ENCODE assay signal across 10 cellular contexts in the genomic region with DNA sequence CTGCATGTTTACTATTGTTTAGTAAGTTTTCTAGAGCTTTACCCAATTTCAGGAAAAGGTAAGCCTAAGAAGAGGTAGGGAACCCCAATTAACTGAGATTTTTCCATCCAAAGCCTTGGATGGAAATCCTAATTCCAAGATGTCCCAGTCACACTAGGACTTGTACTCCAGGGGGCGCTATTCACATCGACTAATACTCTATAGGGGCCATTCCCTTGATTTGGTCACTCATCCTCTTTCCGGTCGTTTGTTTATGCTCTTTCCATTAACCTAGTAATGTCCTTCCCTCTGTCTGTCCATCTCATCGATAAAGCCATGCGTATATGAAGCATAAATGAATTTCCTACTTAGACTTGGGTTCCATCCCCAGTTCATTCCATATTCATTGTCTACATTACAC.
DNase-seq lines count a peak whose midpoint lies in the region; ATAC-seq, FAIRE-seq and TF ChIP-seq lines count a peak whose summit lies in the region.
"Had no signal": no experiment of that assay in that cellular context is flagged by ENCODE, and none has a peak within 500 bp of the region (broad histone marks: within the 10 kb centered on the region; RNA-seq: fewer than 3 reads in every experiment).

No MANE protein-coding gene starts in this region.

- H3K9ac ChIP-seq in K562 (ENCODE audit: insufficient read depth in 1 of 2, low read depth in 2 of 2, low read length in 2 of 2): no peak overlapping the region

- no peaks in the 10 kb centered on the region for H3K9me1 ChIP-seq in K562 (ENCODE audit: control insufficient read depth, insufficient read depth, low read length)

- TF ChIP-seq CTCF in GM12864 (IDR thresholded peaks at IDR 0.05; ENCODE audit: low read depth, low read length, missing control alignments) (peak; percentile 39), K562 (IDR thresholded peaks at IDR 0.05 in 2 of 3, conservative IDR thresholded peaks at IDR 0.05 in 1 of 3; ENCODE audit: insufficient read depth in 2 of 3, low read depth in 1 of 3, low read length in 3 of 3) (peak; percentile 66 to 83 (median 77)), neural crest cell (conservative IDR thresholded peaks at IDR 0.05) (peak; percentile 53), stomach (IDR thresholded peaks at IDR 0.05) (no peak)

- POLR2A ChIA-PET in K562 (lab: Yijun Ruan, JAX): no interaction called here

- no peak overlapping the region for H3K27ac Mint-ChIP-seq in neural crest cell (ENCODE audit: unreplicated experiment)

- H3K4me3 ChIP-seq in GM12864 (ENCODE audit: low read depth, low read length): no peak overlapping the region
- no peak overlapping the region for H3K4me3 ChIP-seq in K562
- H3K4me3 ChIP-seq in stomach: no peak overlapping the region

- TF ChIP-seq RAD21 in K562 (CRISPR knock-in tag; conservative IDR thresholded peaks at IDR 0.05 in 1 of 2, IDR thresholded peaks at IDR 0.05 in 1 of 2): peak; percentile 65 to 83

- TF ChIP-seq EP300 in K562 (IDR thresholded peaks at IDR 0.05; ENCODE audit: low read length) (no peak), stomach (IDR thresholded peaks at IDR 0.05) (no peak)

- FAIRE-seq in K562 (lab: Jason Lieb, UNC): peak; percentile 70

- BruUV-seq in K562 (replicated peaks; lab: Mats Ljungman, UMichigan): no TSS peak

- no peaks in the 10 kb centered on the region for H3K79me2 ChIP-seq in K562 (ENCODE audit: control insufficient read depth, insufficient read depth, low read length)

- in situ Hi-C loops in KBM-7 (cut with MboI; ENCODE audit: low pct_unique_long_range_greater_than_20kb, low sequenced_read_pairs): no loop called here
- in situ Hi-C loops in K562 (cut with MboI): no loop called here

- CTCF ChIA-PET in K562 (lab: Yijun Ruan, JAX; ENCODE audit: low intra/inter-chr PET ratio): interaction anchor here (0.7 kb wide), 1 partner anchor 421 kb away, joined by 5 read pairs; no protein-coding TSS in a partner anchor

- no peak overlapping the region for H3K4me2 ChIP-seq in K562 (ENCODE audit: insufficient read depth, low read length)

- H3K27ac ChIP-seq in K562 (ENCODE audit: extremely low read depth, low read depth, low read length) (no peak overlapping the region), stomach (no peak overlapping the region)

- H3K27me3 Mint-ChIP-seq in neural crest cell (ENCODE audit: low read depth): no peaks in the 10 kb centered on the region
- H3K27me3 Mint-ChIP-seq: central memory CD8-positive, alpha-beta T cell had no signal

- 33% methylated on average over 6 of the region's 6 CpGs for WGBS in K562 (ENCODE audit: insufficient coverage, low coverage, missing lambda C conversion rate)
- 81 to 86% (median 83%) methylated on average over 6 of the region's 6 CpGs for WGBS in stomach, 5 donors

- H3K9me3 ChIP-seq in K562 (replicated peaks; ENCODE audit: control insufficient read depth, insufficient read depth, low read depth, low read length) (no peaks in the 10 kb centered on the region), stomach (no peaks in the 10 kb centered on the region)

- H3K4me1 Mint-ChIP-seq in neural crest cell: no peaks in the 10 kb centered on the region

- peaks cover 7% of the 10 kb centered on the region for H3K9me3 Mint-ChIP-seq in neural crest cell
- H3K9me3 Mint-ChIP-seq: central memory CD8-positive, alpha-beta T cell had no signal

- TF ChIP-seq POLR2A in K562 (conservative IDR thresholded peaks at IDR 0.05) (no peak), stomach (IDR thresholded peaks at IDR 0.05) (no peak)

- DNase-seq in GM12864 (ENCODE audit: low read depth): no peak
- peak; percentile 10 for DNase-seq in KBM-7
- peak; percentile 70 to 75 (median 72) for DNase-seq in K562 (ENCODE audit: extremely low read depth in 1 of 4, low spot score in 3 of 4)
- no peak for DNase-seq in neural crest cell (ENCODE audit: low read depth, low spot score)
- no peak for DNase-seq in SIG-M5 (lab: John Stamatoyannopoulos, UW)
- DNase-seq in stomach: no peak
- DNase-seq: activated CD8-positive, alpha-beta memory T cell treated with anti-CD3 and anti-CD28 coated beads, Interleukin-2, amount 50 U/mL, for 48 hours; GOT3 had no signal

- H3K36me3 ChIP-seq in K562 (ENCODE audit: control insufficient read depth, insufficient read depth, low read length): no peaks in the 10 kb centered on the region
- H3K36me3 ChIP-seq in stomach: no peaks in the 10 kb centered on the region

- no peaks in the 10 kb centered on the region for H4K20me1 ChIP-seq in K562 (replicated peaks; ENCODE audit: control insufficient read depth, insufficient read depth, low read length)

- intact Hi-C loops in K562 (cut with micrococcal nuclease): loop anchor here (1.0 to 5.0 kb wide), 3 partner anchors 250 to 421 kb away; a partner anchor contains a TSS
- intact Hi-C loops in stomach (cut with DNase I; ENCODE audit: low total_unique reads): no loop called here

- no peaks in the 10 kb centered on the region for H3K4me1 ChIP-seq in K562 (replicated peaks in 1 of 2; ENCODE audit: control insufficient read depth in 2 of 2, insufficient read depth in 2 of 2, low read length in 2 of 2)
- peaks cover 0 to 33% (median 23%) of the 10 kb centered on the region in 4 donors for H3K4me1 ChIP-seq in stomach

- peak; percentile 91 for ATAC-seq in K562
- ATAC-seq in HG03108 (IDR thresholded peaks at IDR 0.05; ENCODE audit: unreplicated experiment): no peak

- no peaks in the 10 kb centered on the region for H3K27me3 ChIP-seq in K562 (ENCODE audit: control insufficient read depth in 2 of 2, insufficient read depth in 2 of 2, low read length in 2 of 2)
- no peaks in the 10 kb centered on the region for H3K27me3 ChIP-seq in stomach

- H3K4me3 Mint-ChIP-seq in neural crest cell: no peak overlapping the region
- H3K4me3 Mint-ChIP-seq: central memory CD8-positive, alpha-beta T cell had no signal

- H3K36me3 Mint-ChIP-seq in neural crest cell (ENCODE audit: low read depth): no peaks in the 10 kb centered on the region

- peak overlapping the region; percentile 49; the same call in 1 of the 2 replicates for H2AFZ ChIP-seq in K562 (ENCODE audit: low read depth, low read length)

TF ChIP-seq in K562, 482 proteins besides CTCF, POLR2A, EP300 and RAD21:
- TF ChIP-seq PHF21A (IDR thresholded peaks at IDR 0.05; ENCODE audit: borderline replicate concordance, low read depth): no peak
- TF ChIP-seq SMC3 (conservative IDR thresholded peaks at IDR 0.05; ENCODE audit: insufficient read depth, low read depth, low read length): peak; percentile 47; the same call in 1 of the 2 replicates
- TF ChIP-seq ETV1 (tag; conservative IDR thresholded peaks at IDR 0.05; ENCODE audit: low read depth): 0 out of 2 replicates have a peak, but pooled peaks have one; percentile 45
- TF ChIP-seq HMG20A (CRISPR knock-in tag; conservative IDR thresholded peaks at IDR 0.05): no peak
- no peak for TF ChIP-seq ZNF830 (CRISPR knock-in tag; IDR thresholded peaks at IDR 0.05)
- TF ChIP-seq ZNF212 (CRISPR knock-in tag; IDR thresholded peaks at IDR 0.05): no peak
- TF ChIP-seq ZSCAN29 (IDR thresholded peaks at IDR 0.05): no peak
- TF ChIP-seq MCM7 (IDR thresholded peaks at IDR 0.05): no peak
- 0 out of 2 replicates have a peak, but pooled peaks have one; percentile 21 for TF ChIP-seq EHMT2 (IDR thresholded peaks at IDR 0.05)
- no peak for TF ChIP-seq ZNF384 (IDR thresholded peaks at IDR 0.05; ENCODE audit: low read depth, low read length)

Comparison
In these comparisons a context has a peak if more than half of its experiments do, and no peak if none do; other contexts are left out.
1. DNase-seq: peak in KBM-7 (single experiment) and K562 (4 of 4); none in GM12864 (single experiment), neural crest cell (single experiment), SIG-M5 (single experiment) and stomach (single experiment).
2. CTCF ChIP-seq: peak in GM12864 (single experiment), K562 (3 of 3) and neural crest cell (single experiment); none in stomach (0 of 7).